ENCODE assay signal across 12 cellular contexts in genomic region chrX:136260801-136261200, GRCh38. TPM values are rescaled to one million over a fixed set of nuclear protein-coding genes. Genes with fewer than 3 reads are reported as not detected.
DNase-seq lines count a peak whose midpoint lies in the region; ATAC-seq and TF ChIP-seq lines count a peak whose summit lies in the region.
"Had no signal": no experiment of that assay in that cellular context is flagged by ENCODE, and none has a peak within 500 bp of the region (broad histone marks: within the 10 kb centered on the region; RNA-seq: fewer than 3 reads in every experiment).

No MANE protein-coding gene starts in this region.

- POLR2A ChIA-PET in BJ (lab: Charles Lee): interaction anchor here (0.6 kb wide), 1 partner anchor 129 kb away, joined by 19 read pairs; no protein-coding TSS in a partner anchor

- H3K27me3 ChIP-seq in BJ (ENCODE audit: control insufficient read depth, insufficient read depth, low read length): no peaks in the 10 kb centered on the region
- H3K27me3 ChIP-seq: stomach had no signal

- TF ChIP-seq CTCF in BJ (IDR thresholded peaks at IDR 0.05; ENCODE audit: insufficient read depth, low read depth, low read length) (no peak), chondrocyte (IDR thresholded peaks at IDR 0.05) (no peak)

- H3K4me3 ChIP-seq in BJ (ENCODE audit: low read depth, low read length): no peak overlapping the region
- H3K4me3 ChIP-seq: stomach had no signal

- H3K4me1 Mint-ChIP-seq in chondrocyte (ENCODE audit: low read depth): peaks cover 82% of the 10 kb centered on the region

- H3K36me3 Mint-ChIP-seq in chondrocyte (ENCODE audit: low read depth): no peaks in the 10 kb centered on the region
- H3K36me3 Mint-ChIP-seq: CD4-positive, alpha-beta memory T cell; WTC11 had no signal

- ATAC-seq in HG03175 (IDR thresholded peaks at IDR 0.05; ENCODE audit: unreplicated experiment) (no peak), HG03565 (IDR thresholded peaks at IDR 0.05; ENCODE audit: unreplicated experiment) (no peak), HG03460 (IDR thresholded peaks at IDR 0.05; ENCODE audit: unreplicated experiment) (no peak)
- ATAC-seq: WTC11 had no signal

- H3K27me3 Mint-ChIP-seq in chondrocyte (ENCODE audit: low read depth): no peaks in the 10 kb centered on the region
- H3K27me3 Mint-ChIP-seq: CD4-positive, alpha-beta memory T cell had no signal

- no peaks in the 10 kb centered on the region for H3K36me3 ChIP-seq in BJ (ENCODE audit: control insufficient read depth, insufficient read depth, low read length)
- H3K36me3 ChIP-seq: stomach had no signal

- H3K9me3 Mint-ChIP-seq in chondrocyte (ENCODE audit: low read depth): no peaks in the 10 kb centered on the region
- H3K9me3 Mint-ChIP-seq: WTC11 had no signal

- no peak overlapping the region for H3K4me3 Mint-ChIP-seq in chondrocyte (ENCODE audit: unreplicated experiment)
- H3K4me3 Mint-ChIP-seq: CD4-positive, alpha-beta memory T cell; WTC11 had no signal

- H3K27ac Mint-ChIP-seq in chondrocyte (ENCODE audit: unreplicated experiment): peak overlapping the region; percentile 88
- H3K27ac Mint-ChIP-seq: CD4-positive, alpha-beta memory T cell; WTC11 had no signal

- DNase-seq in BJ (ENCODE audit: low read depth) (peak; percentile 32), M059J (ENCODE audit: low read depth) (peak; percentile 83), chondrocyte (ENCODE audit: low spot score) (no peak), lung microvascular endothelial cell (ENCODE audit: low read depth in 2 of 2) (peak; percentile 18 to 86)
- no peak for DNase-seq in stimulated activated CD8-positive, alpha-beta memory T cell treated with anti-CD3 and anti-CD28 coated beads, Interleukin-4, amount 100 ng/mL, for 48 hours
- DNase-seq: CD4-positive, alpha-beta memory T cell; NCI-H774; stomach had no signal

- CTCF ChIA-PET in BJ (lab: Yijun Ruan, JAX): interaction anchor here (0.7 to 0.9 kb wide), 2 partner anchors 91 to 98 kb away, joined by 3 read pairs; no protein-coding TSS in a partner anchor

RNA-seq across cellular contexts. Expression of gene MAP7D3, which starts 9.6 kb away (rescaled TPM):
- 15.7 and 17.5 TPM in 2 replicates for polyA plus RNA-seq in BJ (2011; rRNA removed)
- polyA minus RNA-seq in BJ (2011; rRNA and poly(A)+ RNA removed): 13.1 and 13.3 TPM in 2 replicates
- total RNA-seq in M059J (2014; rRNA removed; shearing (Covaris generic)): 28.1 and 38.8 TPM in 2 replicates
- total RNA-seq in chondrocyte (48.2 to 52.7 TPM (median 50.8 TPM) in 3 replicates), lung microvascular endothelial cell (16.3 and 19.8 TPM in 2 replicates)

RNA-seq across cellular contexts. Expression of gene ADGRG4, which starts 40.0 kb away (rescaled TPM):
- 0.01 TPM in 2 replicates for polyA plus RNA-seq in BJ (2011; rRNA removed)
- under 0.01 TPM in 1 of 2 replicates, not detected in the other for polyA minus RNA-seq in BJ (2011; rRNA and poly(A)+ RNA removed)
- total RNA-seq in M059J (2014; rRNA removed; shearing (Covaris generic)): 0.02 TPM in 1 of 2 replicates, not detected in the other
- total RNA-seq in chondrocyte: 0.24 to 0.36 TPM (median 0.30 TPM) in 3 replicates
- total RNA-seq in lung microvascular endothelial cell: under 0.01 TPM in 1 of 2 replicates, not detected in the other
- total RNA-seq: CD4-positive, alpha-beta memory T cell; WTC11 had no signal
- polyA plus RNA-seq: CD4-positive, alpha-beta memory T cell had no signal

Comparison
In these comparisons a context has a peak if more than half of its experiments do, and no peak if none do; other contexts are left out.
1. DNase-seq: peak in BJ (single experiment), M059J (single experiment) and lung microvascular endothelial cell (2 of 2); none in chondrocyte (single experiment) and stimulated activated CD8-positive, alpha-beta memory T cell treated with anti-CD3 and anti-CD28 coated beads, Interleukin-4, amount 100 ng/mL, for 48 hours (single experiment).